ENCODE assay signal across 23 cellular contexts in genomic region chr2:99682280-99683060, GRCh38.
DNase-seq lines count a peak whose midpoint lies in the region; ATAC-seq, FAIRE-seq and TF ChIP-seq lines count a peak whose summit lies in the region.
"Had no signal": no experiment of that assay in that cellular context is flagged by ENCODE, and none has a peak within 500 bp of the region (broad histone marks: within the 10 kb centered on the region; RNA-seq: fewer than 3 reads in every experiment).

No MANE protein-coding gene starts in this region.

- no peaks in the 10 kb centered on the region for H3K79me2 ChIP-seq in Karpas-422 (ENCODE audit: low read length)

- DNase-seq in NCI-H82 (lab: John Stamatoyannopoulos, UW) (peak; percentile 54), NCI-H82 treated with DMSO at 0.1 percent for 48 hours (lab: John Stamatoyannopoulos, UW; ENCODE audit: unreplicated experiment) (no peak), NCI-H345 (lab: John Stamatoyannopoulos, UW) (peak; percentile 80), choroid plexus epithelial cell (ENCODE audit: low read depth) (peak; percentile 61), urothelium cell line (ENCODE audit: low spot score) (peak; percentile 40), Karpas-422 (no peak)
- DNase-seq: activated CD4-positive, alpha-beta T cell treated with anti-CD3 and anti-CD28 coated beads for 48 hours; activated T-cell treated with anti-CD3 and anti-CD28 coated beads, Interleukin-2, amount 50 U/mL, for 48 hours; anterior cingulate cortex; DMS153; effector memory CD8-positive, alpha-beta T cell; foreskin melanocyte; midbrain; NCI-H2081 treated with DMSO at 0.1 percent for 48 hours; posterior cingulate gyrus; stimulated activated CD8-positive, alpha-beta memory T cell treated with anti-CD3 and anti-CD28 coated beads, Interleukin-4, amount 100 ng/mL, for 48 hours; transverse colon had no signal

- H4K20me1 ChIP-seq in Karpas-422 (ENCODE audit: insufficient read depth, low read depth, low read length) = no peaks in the 10 kb centered on the region

- H3K36me3 ChIP-seq in Karpas-422 (ENCODE audit: insufficient read depth, low read length) = no peaks in the 10 kb centered on the region
- H3K36me3 ChIP-seq: transverse colon had no signal

- TF ChIP-seq CTCF in choroid plexus epithelial cell (conservative IDR thresholded peaks at IDR 0.05; ENCODE audit: low read depth, low read length) = no peak

- ATAC-seq in GM21737 (IDR thresholded peaks at IDR 0.05; ENCODE audit: unreplicated experiment) = no peak
- no peak for ATAC-seq in GM21360 (IDR thresholded peaks at IDR 0.05; ENCODE audit: unreplicated experiment)
- ATAC-seq: effector memory CD8-positive, alpha-beta T cell had no signal

- no peak for FAIRE-seq in urothelium cell line (lab: Jason Lieb, UNC)
- FAIRE-seq: GM12892, islet of Langerhans, RCC 7860 had no signal

- H3K4me2 ChIP-seq in Karpas-422 (ENCODE audit: low read depth, low read length, poor library complexity, severe bottlenecking) = no peak overlapping the region
- H3K4me2 ChIP-seq: KMS-11 had no signal

- H2AFZ ChIP-seq in Karpas-422 (ENCODE audit: low read length) = no peak overlapping the region

- H3K4me3 ChIP-seq in choroid plexus epithelial cell (ENCODE audit: low read depth, low read length) (no peak overlapping the region), Karpas-422 (ENCODE audit: low read length) (no peak overlapping the region)
- H3K4me3 ChIP-seq: transverse colon had no signal

- H3K9me2 ChIP-seq in Karpas-422 (replicated peaks; ENCODE audit: insufficient read depth, low read length) = no peaks in the 10 kb centered on the region

- no peaks in the 10 kb centered on the region for H3K4me1 ChIP-seq in Karpas-422 (ENCODE audit: low read length)

- no peak overlapping the region for H3K9ac ChIP-seq in Karpas-422 (ENCODE audit: low read length)
- H3K9ac ChIP-seq: KMS-11 had no signal

- no peaks in the 10 kb centered on the region for H3K9me3 ChIP-seq in Karpas-422 (ENCODE audit: low read length)
- H3K9me3 ChIP-seq: transverse colon had no signal

- no peaks in the 10 kb centered on the region for H3K27me3 ChIP-seq in Karpas-422 (ENCODE audit: low read length)
- H3K27me3 ChIP-seq: transverse colon had no signal

- no peak overlapping the region for H3K27ac ChIP-seq in Karpas-422 (ENCODE audit: low read length)
- H3K27ac ChIP-seq: KMS-11, transverse colon had no signal

Comparison
In these comparisons a context has a peak if more than half of its experiments do, and no peak if none do; other contexts are left out.
1. DNase-seq: peak in NCI-H82 (single experiment), NCI-H345 (single experiment), choroid plexus epithelial cell (single experiment) and urothelium cell line (single experiment); none in NCI-H82 treated with DMSO at 0.1 percent for 48 hours (single experiment) and Karpas-422 (single experiment).